ENCODE assay signal across 34 cellular contexts in genomic region chr20:52259295-52259694, GRCh38.
"Had no signal": no experiment of that assay in that cellular context is flagged by ENCODE, and none has a peak within 500 bp of the region (broad histone marks: within the 10 kb centered on the region; RNA-seq: fewer than 3 reads in every experiment).

No MANE protein-coding gene starts in this region.

- ATAC-seq: activated CD4-positive, alpha-beta T cell treated with anti-CD3 and anti-CD28 coated beads for 36 hours; activated CD8-positive, alpha-beta memory T cell treated with anti-CD3 and anti-CD28 coated beads, Interleukin-2, amount 10 ng/mL, durations not matched to agents 7 days and 5 days; activated CD8-positive, alpha-beta T cell treated with anti-CD3 and anti-CD28 coated beads, Interleukin-2, amount 10 ng/mL, durations not matched to agents 7 days and 5 days; activated naive CD8-positive, alpha-beta T cell treated with anti-CD3 and anti-CD28 coated beads, Interleukin-2, amount 50 U/mL, for 24 hours; body of pancreas; effector memory CD8-positive, alpha-beta T cell; heart left ventricle had no signal

- H3K4me1 Mint-ChIP-seq: activated CD4-positive, alpha-beta T cell treated with anti-CD3 and anti-CD28 coated beads for 36 hours; activated CD4-positive, alpha-beta T cell treated with anti-CD3 and anti-CD28 coated beads, Interleukin-2, amount 10 ng/mL, durations not matched to agents 24 days and 14 days; activated CD8-positive, alpha-beta memory T cell treated with anti-CD3 and anti-CD28 coated beads, Interleukin-2, amount 10 ng/mL, durations not matched to agents 7 days and 5 days; activated naive CD8-positive, alpha-beta T cell treated with anti-CD3 and anti-CD28 coated beads for 36 hours; activated naive CD8-positive, alpha-beta T cell treated with anti-CD3 and anti-CD28 coated beads, Interleukin-2, amount 50 U/mL, for 24 hours had no signal

- H3K27me3 Mint-ChIP-seq: activated naive CD8-positive, alpha-beta T cell treated with anti-CD3 and anti-CD28 coated beads for 36 hours had no signal

- H3K27me3 ChIP-seq: adrenal gland, body of pancreas had no signal

- H3K36me3 ChIP-seq: adrenal gland, esophagus squamous epithelium, heart left ventricle had no signal

- H3K27ac Mint-ChIP-seq: activated CD4-positive, alpha-beta memory T cell treated with anti-CD3 and anti-CD28 coated beads for 36 hours; activated CD4-positive, alpha-beta T cell treated with anti-CD3 and anti-CD28 coated beads for 36 hours; activated CD4-positive, alpha-beta T cell treated with anti-CD3 and anti-CD28 coated beads, Interleukin-2, amount 10 ng/mL, durations not matched to agents 24 days and 14 days; activated CD8-positive, alpha-beta memory T cell treated with anti-CD3 and anti-CD28 coated beads, Interleukin-2, amount 10 ng/mL, durations not matched to agents 7 days and 5 days; activated CD8-positive, alpha-beta T cell treated with anti-CD3 and anti-CD28 coated beads, Interleukin-2, amount 10 ng/mL, durations not matched to agents 7 days and 5 days; activated naive CD4-positive, alpha-beta T cell treated with anti-CD3 and anti-CD28 coated beads for 36 hours; activated naive CD4-positive, alpha-beta T cell treated with anti-CD3 and anti-CD28 coated beads, Interleukin-2, amount 50 U/mL, for 24 hours; activated naive CD8-positive, alpha-beta T cell treated with anti-CD3 and anti-CD28 coated beads for 36 hours; activated naive CD8-positive, alpha-beta T cell treated with anti-CD3 and anti-CD28 coated beads, Interleukin-2, amount 50 U/mL, for 24 hours; activated T-helper 1 cell treated with anti-CD3 and anti-CD28 coated beads, Interleukin-12 subunit alpha, Interleukin-12 subunit beta, Interleukin-2, Interleukin-4 antibody, amounts not matched to agents 30 ng/mL and 10 ng/mL and 1 ng/mL, durations not matched to agents 14 hours and 24 hours and 36 hours; activated T-helper 2 cell treated with anti-CD3 and anti-CD28 coated beads, Interferon-gamma antibody, Interleukin-2, Interleukin-4, amounts not matched to agents 10 μg/mL and 5 μg/mL and 100 μg/mL, durations not matched to agents 14 hours and 24 hours and 36 hours; effector memory CD8-positive, alpha-beta T cell had no signal

- H3K4me3 Mint-ChIP-seq: activated CD4-positive, alpha-beta memory T cell treated with anti-CD3 and anti-CD28 coated beads for 36 hours; activated CD4-positive, alpha-beta T cell treated with anti-CD3 and anti-CD28 coated beads for 36 hours; activated CD4-positive, alpha-beta T cell treated with anti-CD3 and anti-CD28 coated beads, Interleukin-2, amount 10 ng/mL, durations not matched to agents 24 days and 14 days; activated CD8-positive, alpha-beta memory T cell treated with anti-CD3 and anti-CD28 coated beads, Interleukin-2, amount 10 ng/mL, durations not matched to agents 7 days and 5 days; activated CD8-positive, alpha-beta T cell treated with anti-CD3 and anti-CD28 coated beads, Interleukin-2, amount 10 ng/mL, durations not matched to agents 7 days and 5 days; activated naive CD4-positive, alpha-beta T cell treated with anti-CD3 and anti-CD28 coated beads for 36 hours; activated naive CD4-positive, alpha-beta T cell treated with anti-CD3 and anti-CD28 coated beads, Interleukin-2, amount 50 U/mL, for 24 hours; activated naive CD8-positive, alpha-beta T cell treated with anti-CD3 and anti-CD28 coated beads for 36 hours; activated naive CD8-positive, alpha-beta T cell treated with anti-CD3 and anti-CD28 coated beads, Interleukin-2, amount 50 U/mL, for 24 hours; activated T-helper 1 cell treated with anti-CD3 and anti-CD28 coated beads, Interleukin-12 subunit alpha, Interleukin-12 subunit beta, Interleukin-2, Interleukin-4 antibody, amounts not matched to agents 30 ng/mL and 10 ng/mL and 1 ng/mL, durations not matched to agents 14 hours and 24 hours and 36 hours; effector memory CD8-positive, alpha-beta T cell had no signal

- H3K9me3 ChIP-seq: adrenal gland, body of pancreas, esophagus squamous epithelium had no signal

- H3K27ac ChIP-seq: adrenal gland, body of pancreas, esophagus squamous epithelium, heart left ventricle had no signal

- H3K4me3 ChIP-seq: adrenal gland, body of pancreas, esophagus squamous epithelium, heart left ventricle had no signal

- H3K4me1 ChIP-seq: adrenal gland, body of pancreas, esophagus squamous epithelium, heart left ventricle had no signal

- H3K36me3 Mint-ChIP-seq: activated naive CD8-positive, alpha-beta T cell treated with anti-CD3 and anti-CD28 coated beads for 36 hours had no signal

- FAIRE-seq: colon, frontal cortex had no signal

- DNase-seq: activated CD4-positive, alpha-beta memory T cell treated with anti-CD3 and anti-CD28 coated beads for 36 hours; activated CD4-positive, alpha-beta T cell treated with anti-CD3 and anti-CD28 coated beads for 36 hours; activated CD4-positive, alpha-beta T cell treated with anti-CD3 and anti-CD28 coated beads, Interleukin-2, amount 10 ng/mL, durations not matched to agents 24 days and 14 days; activated CD4-positive, CD25-positive, alpha-beta regulatory T cell; activated CD4-positive, CD25-positive, alpha-beta regulatory T cell treated with anti-CD3 and anti-CD28 coated beads, Interleukin-2, amount 50 U/mL, for 72 hours; activated CD8-positive, alpha-beta memory T cell treated with anti-CD3 and anti-CD28 coated beads, Interleukin-2, amount 10 ng/mL, durations not matched to agents 7 days and 5 days; activated CD8-positive, alpha-beta memory T cell treated with anti-CD3 and anti-CD28 coated beads, Interleukin-2, amount 50 U/mL, for 4 hours; activated CD8-positive, alpha-beta T cell treated with anti-CD3 and anti-CD28 coated beads, Interleukin-2, amount 10 ng/mL, durations not matched to agents 7 days and 5 days; activated effector memory CD4-positive, alpha-beta T cell treated with anti-CD3 and anti-CD28 coated beads, Interleukin-2, amount 50 U/mL, for 16 hours; activated naive CD4-positive, alpha-beta T cell treated with anti-CD3 and anti-CD28 coated beads for 36 hours; activated naive CD8-positive, alpha-beta T cell treated with anti-CD3 and anti-CD28 coated beads for 36 hours; activated naive CD8-positive, alpha-beta T cell treated with anti-CD3 and anti-CD28 coated beads, Interleukin-2, amount 50 U/mL, for 24 hours; activated T-cell treated with anti-CD3 and anti-CD28 coated beads, Interleukin-2, amount 50 U/mL, for 1 hour; activated T-cell treated with anti-CD3 and anti-CD28 coated beads, Interleukin-2, amount 50 U/mL, for 48 hours; adrenal gland; amygdala; aorta; body of pancreas; caudate nucleus; cortex of kidney; dermis blood vessel endothelial cell; effector CD4-positive, alpha-beta T cell; effector memory CD8-positive, alpha-beta T cell; erythroblast; esophagus squamous epithelium; foreskin fibroblast; glutamatergic neuron; heart left ventricle; T-helper 2 cell had no signal

- H3K9me3 Mint-ChIP-seq: activated CD4-positive, alpha-beta T cell treated with anti-CD3 and anti-CD28 coated beads, Interleukin-2, amount 10 ng/mL, durations not matched to agents 24 days and 14 days; activated naive CD4-positive, alpha-beta T cell treated with anti-CD3 and anti-CD28 coated beads, Interleukin-2, amount 50 U/mL, for 24 hours; effector memory CD8-positive, alpha-beta T cell had no signal
